In the genomic region with DNA sequence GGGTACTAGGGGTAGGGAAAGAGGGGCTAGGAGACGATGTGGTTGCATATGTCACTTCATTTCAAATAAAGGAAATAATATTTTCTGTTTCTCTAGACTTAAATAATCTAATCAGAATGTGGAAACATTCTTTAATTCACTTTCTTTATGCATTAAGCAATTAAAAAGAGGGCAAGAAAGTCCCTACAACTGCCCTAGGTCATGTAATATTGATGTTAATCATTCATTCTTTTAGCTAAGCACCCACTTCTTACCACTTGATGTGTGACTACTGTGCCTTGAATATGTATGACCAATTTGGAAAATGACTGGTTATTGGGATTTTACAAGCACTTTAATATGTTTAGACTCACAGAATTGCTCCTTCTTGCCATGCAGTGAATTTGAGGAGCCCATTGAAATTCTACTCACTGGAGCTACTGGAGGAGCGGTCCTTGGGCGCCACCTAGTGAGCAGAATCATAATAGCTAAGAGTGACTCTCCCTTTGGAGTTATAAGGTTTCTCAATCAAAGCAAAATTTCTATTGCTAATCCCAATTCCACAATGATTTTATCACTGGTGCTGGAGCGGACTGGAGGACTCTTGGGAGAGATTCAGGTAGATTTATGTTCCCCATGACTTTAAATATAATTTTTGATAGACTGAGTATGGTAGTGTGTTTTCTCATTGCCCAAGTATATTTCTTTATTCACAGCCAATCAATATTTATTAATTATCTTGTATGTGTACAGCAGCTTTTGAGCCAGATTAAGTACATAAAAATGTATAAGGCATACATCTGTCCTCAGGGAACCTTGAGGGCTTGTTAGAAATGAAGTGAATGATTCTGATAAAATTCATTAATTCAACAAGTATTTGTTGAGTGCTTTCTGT, we compare ENCODE assay signal across 8 cellular contexts.
A peak's percentile ranks its signal among the peaks of the same experiment; 100 is the strongest.
DNase-seq lines count a peak whose midpoint lies in the region; ATAC-seq, FAIRE-seq and TF ChIP-seq lines count a peak whose summit lies in the region.

No MANE protein-coding gene starts in this region.

- H3K27ac Mint-ChIP-seq in activated T-helper 2 cell treated with anti-CD3 and anti-CD28 coated beads, Interferon-gamma antibody, Interleukin-2, Interleukin-4, amounts not matched to agents 10 μg/mL and 5 μg/mL and 100 μg/mL, durations not matched to agents 14 hours and 24 hours and 36 hours = no peak overlapping the region

- H3K36me3 ChIP-seq in KMS-11 (ENCODE audit: insufficient read depth) (no peaks in the 10 kb centered on the region), parathyroid adenoma (ENCODE audit: control insufficient read depth, insufficient read depth, low read length) (no peaks in the 10 kb centered on the region)

- peak; percentile 3 for FAIRE-seq in frontal cortex (lab: Jason Lieb, UNC)

- H3K9ac ChIP-seq in KMS-11 (no peak overlapping the region), parathyroid adenoma (no peak overlapping the region)

- H2AFZ ChIP-seq in KMS-11 (ENCODE audit: low read depth) (no peak overlapping the region), parathyroid adenoma (no peak overlapping the region)

- TF ChIP-seq CTCF in KMS-11 (conservative IDR thresholded peaks at IDR 0.05; ENCODE audit: low read depth, low read length) (peak; percentile 98), parathyroid adenoma (IDR thresholded peaks at IDR 0.05) (peak; percentile 87)

- H3K4me1 ChIP-seq in KMS-11 (ENCODE audit: low read depth, poor library complexity, severe bottlenecking) (no peaks in the 10 kb centered on the region), parathyroid adenoma (no peaks in the 10 kb centered on the region)

- intact Hi-C loops in activated T-helper 2 cell treated with anti-CD3 and anti-CD28 coated beads, Interferon-gamma antibody, Interleukin-2, Interleukin-4, amounts not matched to agents 10 μg/mL and 5 μg/mL and 100 μg/mL, durations not matched to agents 14 hours and 24 hours and 36 hours (cut with micrococcal nuclease) = loop anchor here (1.0 kb wide), 2 partner anchors 74 to 344 kb away; no protein-coding TSS in a partner anchor

- no peak overlapping the region for H3K4me3 Mint-ChIP-seq in activated T-helper 2 cell treated with anti-CD3 and anti-CD28 coated beads, Interferon-gamma antibody, Interleukin-2, Interleukin-4, amounts not matched to agents 10 μg/mL and 5 μg/mL and 100 μg/mL, durations not matched to agents 14 hours and 24 hours and 36 hours (ENCODE audit: low read depth)

- in situ Hi-C loops in G401 (cut with HindIII; ENCODE audit: low sequenced_read_pairs) = no loop called here

- no peaks in the 10 kb centered on the region for H4K20me1 ChIP-seq in KMS-11 (ENCODE audit: insufficient read depth)

- no peaks in the 10 kb centered on the region for H3K4me1 Mint-ChIP-seq in activated T-helper 2 cell treated with anti-CD3 and anti-CD28 coated beads, Interferon-gamma antibody, Interleukin-2, Interleukin-4, amounts not matched to agents 10 μg/mL and 5 μg/mL and 100 μg/mL, durations not matched to agents 14 hours and 24 hours and 36 hours (ENCODE audit: low read depth)

- DNase-seq in G401 (ENCODE audit: low spot score) (peak; percentile 73), SHP77 (lab: John Stamatoyannopoulos, UW) (peak; percentile 11 to 48), frontal cortex (ENCODE audit: low spot score in 2 of 2) (peak in 1 of 2 donors; percentile 7), ureter (ENCODE audit: low spot score) (peak; percentile 79)
- peak; percentile 40 for DNase-seq in activated T-helper 2 cell treated with anti-CD3 and anti-CD28 coated beads, Interferon-gamma antibody, Interleukin-2, Interleukin-4, amounts not matched to agents 10 μg/mL and 5 μg/mL and 100 μg/mL, durations not matched to agents 14 hours and 24 hours and 36 hours (ENCODE audit: low spot score)

- peak; percentile 95 for ATAC-seq in GM21825 (IDR thresholded peaks at IDR 0.05; ENCODE audit: unreplicated experiment)

- H3K27ac ChIP-seq in KMS-11 (no peak overlapping the region), parathyroid adenoma (no peak overlapping the region)

- H3K27me3 ChIP-seq in KMS-11 (ENCODE audit: insufficient read depth, low read depth) (no peaks in the 10 kb centered on the region), parathyroid adenoma (ENCODE audit: control insufficient read depth, insufficient read depth, low read length) (no peaks in the 10 kb centered on the region)

- H3K36me3 Mint-ChIP-seq in activated T-helper 2 cell treated with anti-CD3 and anti-CD28 coated beads, Interferon-gamma antibody, Interleukin-2, Interleukin-4, amounts not matched to agents 10 μg/mL and 5 μg/mL and 100 μg/mL, durations not matched to agents 14 hours and 24 hours and 36 hours (ENCODE audit: low read depth) = no peaks in the 10 kb centered on the region

- H3K4me3 ChIP-seq in KMS-11 (IDR thresholded peaks at IDR 0.05; ENCODE audit: insufficient read depth, low read depth, low read length) = no peak overlapping the region
- H3K4me3 ChIP-seq in parathyroid adenoma (ENCODE audit: low read depth, low read length) = no peak overlapping the region

- H3K9me3 ChIP-seq in parathyroid adenoma (ENCODE audit: control insufficient read depth, low read length) = no peaks in the 10 kb centered on the region

- peaks cover 3% of the 10 kb centered on the region for H3K27me3 Mint-ChIP-seq in activated T-helper 2 cell treated with anti-CD3 and anti-CD28 coated beads, Interferon-gamma antibody, Interleukin-2, Interleukin-4, amounts not matched to agents 10 μg/mL and 5 μg/mL and 100 μg/mL, durations not matched to agents 14 hours and 24 hours and 36 hours (ENCODE audit: low read depth)

- H3K9me3 Mint-ChIP-seq in activated T-helper 2 cell treated with anti-CD3 and anti-CD28 coated beads, Interferon-gamma antibody, Interleukin-2, Interleukin-4, amounts not matched to agents 10 μg/mL and 5 μg/mL and 100 μg/mL, durations not matched to agents 14 hours and 24 hours and 36 hours = no peaks in the 10 kb centered on the region

- H3K4me2 ChIP-seq in KMS-11 (no peak overlapping the region), parathyroid adenoma (ENCODE audit: low read length) (no peak overlapping the region)

- no peaks in the 10 kb centered on the region for H3K79me2 ChIP-seq in KMS-11 (ENCODE audit: insufficient read depth, low read depth)
- H3K79me2 ChIP-seq in parathyroid adenoma = no peaks in the 10 kb centered on the region
